8 cellular contexts compared by ENCODE assay signal in genomic region chr3:49903451-49904424, GRCh38. TPM values are rescaled to one million over a fixed set of nuclear protein-coding genes. Genes with fewer than 3 reads are reported as not detected.
DNase-seq lines count a peak whose midpoint lies in the region; ATAC-seq, FAIRE-seq and TF ChIP-seq lines count a peak whose summit lies in the region.

MST1R (minus strand) TSS chr3:49903873; CDS start chr3:49903609, 264 bp downstream.

- H3K4me1 Mint-ChIP-seq in CD8-positive, alpha-beta memory T cell: peaks cover 13 to 31% (median 17%) of the 10 kb centered on the region in 3 donors

- H3K27me3 Mint-ChIP-seq in CD8-positive, alpha-beta memory T cell: no peaks in the 10 kb centered on the region

- POLR2A ChIA-PET in CD8-positive, alpha-beta memory T cell (lab: Charles Lee): no interaction called here

- ATAC-seq in GM21619 (IDR thresholded peaks at IDR 0.05; ENCODE audit: unreplicated experiment): peak; percentile 72
- peak; percentile 85 to 90 (median 87) for ATAC-seq in pancreas

- TF ChIP-seq CTCF in fibroblast of mammary gland (conservative IDR thresholded peaks at IDR 0.05; ENCODE audit: control insufficient read depth, insufficient read depth, low read depth, low read length): no peak
- no peak for TF ChIP-seq CTCF in pancreas (IDR thresholded peaks at IDR 0.05)
- peak in 2 of 5 experiments; percentile 30 to 40 for TF ChIP-seq CTCF in transverse colon (IDR thresholded peaks at IDR 0.05)

- peaks cover 25% of the 10 kb centered on the region for H3K4me1 ChIP-seq in CD8-positive, alpha-beta memory T cell (ENCODE audit: insufficient read depth, low read length)
- H3K4me1 ChIP-seq in pancreas (peaks cover 11 to 28% (median 23%) of the 10 kb centered on the region in 3 donors), transverse colon (peaks cover 29 to 73% (median 66%) of the 10 kb centered on the region in 4 donors)

- H3K27ac Mint-ChIP-seq in CD8-positive, alpha-beta memory T cell: peak within 1 kb of the TSS in 7 of 8 donors; percentile 5 to 94 (median 88)

- in situ Hi-C loops in transverse colon (cut with MboI; ENCODE audit: low pct_ligation_motif_present in 1 of 4, low pct_unique_long_range_greater_than_20kb in 1 of 4, low sequenced_read_pairs in 3 of 4): no loop called here

- TF ChIP-seq POLR2A in transverse colon (IDR thresholded peaks at IDR 0.05): peak; percentile 97

- 31 to 39% methylated on average over 45 to 65 of the region's 65 CpGs for WGBS in pancreas, 2 donors
- 34% methylated on average over 47 of the region's 65 CpGs; no CpG with 5 or more reads in 1 of the 2 donors for WGBS in transverse colon (ENCODE audit: low coverage in 1 of 2), 2 donors

- CTCF ChIA-PET in CD8-positive, alpha-beta memory T cell (lab: Charles Lee): interaction anchor here (1.0 to 1.3 kb wide), 2 partner anchors 24 to 64 kb away, joined by 3 to 4 read pairs; no protein-coding TSS in a partner anchor

- intact Hi-C loops in pancreas (cut with DNase I): no loop called here
- intact Hi-C loops in transverse colon (cut with DNase I; ENCODE audit: low total_unique reads): loop anchor here (10.0 kb wide), 1 partner anchor 199 kb away; no protein-coding TSS in a partner anchor

- no peaks in the 10 kb centered on the region for H3K27me3 ChIP-seq in CD8-positive, alpha-beta memory T cell (ENCODE audit: insufficient read depth, low read length, poor library complexity, severe bottlenecking)
- H3K27me3 ChIP-seq in pancreas (no peaks in the 10 kb centered on the region), transverse colon (no peaks in the 10 kb centered on the region)

- FAIRE-seq in pancreas (lab: Jason Lieb, UNC): no peak

- peaks cover 0 to 3% (median 0%) of the 10 kb centered on the region in 3 donors for H3K36me3 Mint-ChIP-seq in CD8-positive, alpha-beta memory T cell

- no peak for TF ChIP-seq EP300 in transverse colon (IDR thresholded peaks at IDR 0.05; ENCODE audit: low read depth)

- H3K4me3 Mint-ChIP-seq in CD8-positive, alpha-beta memory T cell: peak within 1 kb of the TSS; percentile 41 to 89 (median 84)

- H3K9me3 ChIP-seq in CD8-positive, alpha-beta memory T cell (ENCODE audit: low read length): no peaks in the 10 kb centered on the region
- H3K9me3 ChIP-seq in pancreas: no peaks in the 10 kb centered on the region
- no peaks in the 10 kb centered on the region for H3K9me3 ChIP-seq in transverse colon

- peak; percentile 74 to 86 (median 79) for DNase-seq in CD8-positive, alpha-beta memory T cell
- DNase-seq in NCI-H510A (lab: John Stamatoyannopoulos, UW): peak; percentile 96
- peak; percentile 64 for DNase-seq in activated T-cell treated with anti-CD3 and anti-CD28 coated beads for 4 hours
- peak; percentile 12 for DNase-seq in fibroblast of mammary gland (ENCODE audit: low read depth)
- peak; percentile 89 to 96 (median 94) for DNase-seq in pancreas
- peak; percentile 94 for DNase-seq in transverse colon
- DNase-seq in cerebellum (ENCODE audit: low spot score): no peak

- no peaks in the 10 kb centered on the region for H3K9me3 Mint-ChIP-seq in CD8-positive, alpha-beta memory T cell

- H3K27ac ChIP-seq in CD8-positive, alpha-beta memory T cell (ENCODE audit: low read depth, low read length): peak within 1 kb of the TSS; percentile 53
- peak within 1 kb of the TSS in 2 of 4 donors; percentile 18 to 66 for H3K27ac ChIP-seq in pancreas
- H3K27ac ChIP-seq in transverse colon: peak within 1 kb of the TSS; percentile 83 to 86 (median 85)

- peak within 1 kb of the TSS; percentile 53 for H3K4me3 ChIP-seq in CD8-positive, alpha-beta memory T cell (ENCODE audit: low read length)
- peak within 1 kb of the TSS; percentile 34 for H3K4me3 ChIP-seq in fibroblast of mammary gland (ENCODE audit: control insufficient read depth, low read depth, low read length)
- peak within 1 kb of the TSS in 3 of 4 donors; percentile 5 to 43 (median 31) for H3K4me3 ChIP-seq in pancreas
- H3K4me3 ChIP-seq in transverse colon: peak within 1 kb of the TSS; percentile 17 to 50 (median 38)

- H3K36me3 ChIP-seq in CD8-positive, alpha-beta memory T cell (ENCODE audit: insufficient read depth, low read length): no peaks in the 10 kb centered on the region
- H3K36me3 ChIP-seq in pancreas: no peaks in the 10 kb centered on the region
- H3K36me3 ChIP-seq in transverse colon: no peaks in the 10 kb centered on the region

RNA-seq across cellular contexts. Expression of gene MST1R, which starts in this region (rescaled TPM):
- total RNA-seq in CD8-positive, alpha-beta memory T cell: 1 to 10 TPM in 1 of 2 experiments, under 1 TPM in 1; 0.83 to 1.2 TPM
- polyA plus RNA-seq in CD8-positive, alpha-beta memory T cell: not detected
- total RNA-seq in pancreas (10 to 100 TPM in 1 of 6 donors, 1 to 10 TPM in 5; 4.9 to 14.7 (median 6.4) TPM), transverse colon (100 to 1,000 TPM in 3 of 4 donors, 10 to 100 TPM in 1; 92.8 to 323 (median 138) TPM), cerebellum (1.4 TPM)
- 10 to 100 TPM in 1 of 2 donors, 1 to 10 TPM in 1; 9.6 to 12.4 TPM for polyA plus RNA-seq in pancreas

Comparison
In these comparisons a context has a peak if more than half of its experiments do, and no peak if none do; other contexts are left out.
1. RNA of gene MST1R (total RNA-seq): 92.8 to 323 TPM in transverse colon; 4.9 to 14.7 TPM in pancreas, 1.4 TPM in cerebellum (single experiment) and 0.83 to 1.2 TPM in CD8-positive, alpha-beta memory T cell; every median in the first group is over 4 times any median in the second.
2. RNA of gene MST1R (polyA plus RNA-seq): 9.6 to 12.4 TPM in pancreas; not detected in CD8-positive, alpha-beta memory T cell (single experiment); every median in the first group is over 10 times any median in the second.
3. Peak in every context shown above with its lines, with median percentiles within 50 percentile points of each other: H3K4me3 ChIP-seq.